Comparison of ENCODE assay signal across 9 cellular contexts in the genomic region with DNA sequence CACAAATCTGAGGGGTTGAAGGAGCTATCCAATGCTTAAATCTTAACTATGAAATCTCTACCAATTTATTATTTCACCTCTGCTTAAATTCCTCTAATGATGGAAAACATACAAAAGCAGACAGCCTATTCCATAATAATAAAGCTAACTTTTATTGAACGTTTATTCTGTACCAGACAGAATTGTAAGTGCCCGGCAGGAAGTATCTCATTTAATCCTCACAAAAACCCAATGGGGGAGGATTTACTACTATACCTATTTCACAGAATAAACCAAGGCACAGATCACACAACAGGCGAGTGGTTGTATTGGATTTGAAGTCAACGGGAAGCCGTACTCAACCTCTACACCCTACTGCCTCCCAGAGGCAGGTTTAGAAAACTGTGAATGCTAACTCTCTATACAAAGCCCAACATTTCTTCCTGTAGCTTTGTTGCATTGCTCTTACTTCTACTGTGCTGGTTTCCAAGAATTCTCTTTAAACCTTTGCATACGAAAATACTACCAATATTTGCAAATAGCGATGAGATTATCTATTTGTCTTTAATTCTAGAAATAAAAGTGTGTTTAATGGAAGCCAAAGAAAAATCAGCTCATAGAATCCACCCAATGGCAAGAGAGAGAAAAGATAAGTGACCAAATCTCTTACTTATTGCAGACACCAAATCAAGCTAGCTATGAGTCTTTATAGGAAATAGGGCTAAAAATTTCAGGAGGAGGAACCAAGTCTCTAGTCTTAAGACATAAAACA. TPM values are rescaled to one million over a fixed set of nuclear protein-coding genes. Genes with fewer than 3 reads are reported as not detected.
DNase-seq lines count a peak whose midpoint lies in the region; ATAC-seq, FAIRE-seq and TF ChIP-seq lines count a peak whose summit lies in the region.
"Had no signal": no experiment of that assay in that cellular context is flagged by ENCODE, and none has a peak within 500 bp of the region (broad histone marks: within the 10 kb centered on the region; RNA-seq: fewer than 3 reads in every experiment).

No MANE protein-coding gene starts in this region.

- no TSS peak for BruUV-seq in MCF 10A (replicated peaks; lab: Mats Ljungman, UMichigan)

- no peak overlapping the region for H3K4me3 Mint-ChIP-seq in MCF 10A (ENCODE audit: unreplicated experiment)
- no peak overlapping the region for H3K4me3 Mint-ChIP-seq in stimulated activated effector memory CD8-positive, alpha-beta T cell treated with anti-CD3 and anti-CD28 coated beads, Interleukin-12 subunit alpha, Interleukin-12 subunit beta, amount 100 ng/mL, for 72 hours

- H3K36me3 Mint-ChIP-seq in MCF 10A (ENCODE audit: insufficient read depth, unreplicated experiment): no peaks in the 10 kb centered on the region
- no peaks in the 10 kb centered on the region for H3K36me3 Mint-ChIP-seq in stimulated activated effector memory CD8-positive, alpha-beta T cell treated with anti-CD3 and anti-CD28 coated beads, Interleukin-12 subunit alpha, Interleukin-12 subunit beta, amount 100 ng/mL, for 72 hours

- peak; percentile 2 to 52 for DNase-seq in NCI-H2081 (lab: John Stamatoyannopoulos, UW)
- no peak for DNase-seq in NCI-H2081 treated with DMSO at 0.1 percent for 48 hours (lab: John Stamatoyannopoulos, UW)
- peak; percentile 79 for DNase-seq in HT-29 (ENCODE audit: low spot score)
- no peak for DNase-seq in RWPE2 (ENCODE audit: low spot score)
- DNase-seq in MCF 10A (ENCODE audit: unreplicated experiment): peak; percentile 86
- DNase-seq in kidney: no peak
- no peak for DNase-seq in stimulated activated effector memory CD8-positive, alpha-beta T cell treated with anti-CD3 and anti-CD28 coated beads, Interleukin-12 subunit alpha, Interleukin-12 subunit beta, amount 100 ng/mL, for 72 hours (ENCODE audit: low spot score in 2 of 2)

- intact Hi-C loops in MCF 10A (cut with micrococcal nuclease) (loop anchor here (1.0 to 5.0 kb wide), 9 partner anchors 56 to 818 kb away; no protein-coding TSS in a partner anchor), kidney (cut with DNase I) (no loop called here)

- TF ChIP-seq CTCF in RWPE2 (IDR thresholded peaks at IDR 0.05; ENCODE audit: poor library complexity, severe bottlenecking) (peak; percentile 88), MCF 10A (IDR thresholded peaks at IDR 0.05; ENCODE audit: unreplicated experiment) (peak; percentile 88), kidney (IDR thresholded peaks at IDR 0.05; ENCODE audit: borderline replicate concordance, extremely low read depth, insufficient read depth) (peak; percentile 60)

- peak; percentile 89 for ATAC-seq in GM21447 (IDR thresholded peaks at IDR 0.05; ENCODE audit: unreplicated experiment)
- ATAC-seq in RWPE2 (ENCODE audit: low read depth): peak; percentile 91
- peak; percentile 90 for ATAC-seq in stimulated activated effector memory CD8-positive, alpha-beta T cell treated with anti-CD3 and anti-CD28 coated beads, Interleukin-12 subunit alpha, Interleukin-12 subunit beta, amount 100 ng/mL, for 72 hours

- H3K27ac ChIP-seq in RWPE2 (ENCODE audit: poor library complexity, severe bottlenecking) (no peak overlapping the region), kidney (ENCODE audit: low read depth in 2 of 2, low read length in 2 of 2) (no peak overlapping the region)

- H3K4me1 ChIP-seq in RWPE2 (ENCODE audit: insufficient read depth, poor library complexity, severe bottlenecking): no peaks in the 10 kb centered on the region
- H3K4me1 ChIP-seq in kidney (ENCODE audit: control insufficient read depth in 1 of 2, insufficient read depth in 1 of 2, low read depth in 1 of 2, low read length in 2 of 2): no peaks in the 10 kb centered on the region

- H3K9me3 ChIP-seq in RWPE2 (ENCODE audit: severe bottlenecking): no peaks in the 10 kb centered on the region
- H3K9me3 ChIP-seq in kidney (ENCODE audit: control insufficient read depth in 1 of 2, low read length in 2 of 2): no peaks in the 10 kb centered on the region

- no peak overlapping the region for H3K9ac ChIP-seq in kidney (ENCODE audit: low read length in 2 of 2)

- H3K27me3 Mint-ChIP-seq in MCF 10A (ENCODE audit: insufficient read depth, unreplicated experiment): no peaks in the 10 kb centered on the region

- POLR2A ChIA-PET in MCF 10A (lab: Yijun Ruan, JAX): interaction anchor here (0.7 to 2.4 kb wide), 9 partner anchors 14 to 289 kb away, joined by 3 to 10 read pairs (median 3); partner anchors contain the start of genes C1orf53, DENND1B and NEK7

- no peaks in the 10 kb centered on the region for H3K27me3 ChIP-seq in RWPE2 (ENCODE audit: insufficient read depth, poor library complexity, severe bottlenecking)

- CTCF ChIA-PET in MCF 10A (lab: Yijun Ruan, JAX): interaction anchor here (0.5 to 6.2 kb wide), 83 partner anchors 10 to 826 kb away, joined by 3 to 125 read pairs (median 5); partner anchors contain the start of genes C1orf53 and DENND1B

- H3K27ac Mint-ChIP-seq in MCF 10A (ENCODE audit: low read depth, unreplicated experiment): no peak overlapping the region
- no peak overlapping the region for H3K27ac Mint-ChIP-seq in stimulated activated effector memory CD8-positive, alpha-beta T cell treated with anti-CD3 and anti-CD28 coated beads, Interleukin-12 subunit alpha, Interleukin-12 subunit beta, amount 100 ng/mL, for 72 hours

- H3K4me3 ChIP-seq in RWPE2 (ENCODE audit: severe bottlenecking): no peak overlapping the region
- H3K4me3 ChIP-seq in kidney (ENCODE audit: low read length in 2 of 2): no peak overlapping the region

- no peaks in the 10 kb centered on the region for H3K4me1 Mint-ChIP-seq in MCF 10A (ENCODE audit: insufficient read depth, unreplicated experiment)
- H3K4me1 Mint-ChIP-seq in stimulated activated effector memory CD8-positive, alpha-beta T cell treated with anti-CD3 and anti-CD28 coated beads, Interleukin-12 subunit alpha, Interleukin-12 subunit beta, amount 100 ng/mL, for 72 hours: no peaks in the 10 kb centered on the region

- H3K9me3 Mint-ChIP-seq in MCF 10A (ENCODE audit: unreplicated experiment): no peaks in the 10 kb centered on the region
- H3K9me3 Mint-ChIP-seq in stimulated activated effector memory CD8-positive, alpha-beta T cell treated with anti-CD3 and anti-CD28 coated beads, Interleukin-12 subunit alpha, Interleukin-12 subunit beta, amount 100 ng/mL, for 72 hours: no peaks in the 10 kb centered on the region

- FAIRE-seq in kidney (lab: Jason Lieb, UNC): peak; percentile 82
- FAIRE-seq: G401.6 had no signal

- H3K36me3 ChIP-seq in RWPE2 (ENCODE audit: low read depth) (no peaks in the 10 kb centered on the region), kidney (ENCODE audit: control insufficient read depth in 1 of 2, insufficient read depth in 2 of 2, low read length in 2 of 2) (no peaks in the 10 kb centered on the region)

RNA-seq across cellular contexts. Expression of gene C1orf53, which starts 33.5 kb away (rescaled TPM):
- 4.1 and 12.8 TPM in 2 replicates for total RNA-seq in HT-29 (2014; rRNA removed; shearing (Covaris generic))
- 10.7 and 15.1 TPM in 2 replicates for total RNA-seq in MCF 10A (2022)
- 8.4 TPM for total RNA-seq in kidney
- 8.9 TPM for polyA plus RNA-seq in kidney (ENCODE audit: insufficient read depth, low read depth, low replicate concordance)

RNA-seq across cellular contexts. Expression of gene LHX9, which starts 48.2 kb away (rescaled TPM):
- total RNA-seq in HT-29 (2014; rRNA removed; shearing (Covaris generic)): not detected in 2 replicates
- total RNA-seq in MCF 10A (2022): not detected in 2 replicates
- 0.35 TPM for total RNA-seq in kidney
- polyA plus RNA-seq in kidney (ENCODE audit: insufficient read depth, low read depth, low replicate concordance): not detected

Comparison
In these comparisons a context has a peak if more than half of its experiments do, and no peak if none do; other contexts are left out.
1. DNase-seq: peak in NCI-H2081 (2 of 2), HT-29 (single experiment) and MCF 10A (single experiment); none in NCI-H2081 treated with DMSO at 0.1 percent for 48 hours (single experiment), RWPE2 (single experiment), kidney (single experiment) and stimulated activated effector memory CD8-positive, alpha-beta T cell treated with anti-CD3 and anti-CD28 coated beads, Interleukin-12 subunit alpha, Interleukin-12 subunit beta, amount 100 ng/mL, for 72 hours (0 of 2).
2. Peak in every context shown above with its lines, with median percentiles within 50 percentile points of each other: ATAC-seq and CTCF ChIP-seq.